Comparison of ENCODE assay signal across 26 cellular contexts in the genomic region with DNA sequence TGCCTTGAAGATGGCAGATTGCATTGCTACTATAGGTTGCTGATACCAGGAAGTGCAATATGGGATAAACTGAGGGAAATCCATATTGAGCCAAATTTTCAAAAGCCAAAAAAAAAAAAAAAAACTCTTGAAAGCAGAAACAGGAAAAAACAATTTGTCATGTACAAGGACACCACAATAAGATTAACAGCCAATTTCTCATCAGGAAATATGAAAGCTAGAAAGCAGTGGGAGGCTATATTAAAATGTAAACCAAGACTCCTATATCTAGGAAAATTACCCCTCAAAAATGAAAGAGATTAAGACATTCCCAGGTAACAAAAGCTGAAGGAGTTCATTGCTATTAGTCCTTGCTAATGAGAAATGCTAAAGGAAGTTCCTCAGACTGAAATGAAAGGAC.
"Had no signal": no experiment of that assay in that cellular context is flagged by ENCODE, and none has a peak within 500 bp of the region (broad histone marks: within the 10 kb centered on the region; RNA-seq: fewer than 3 reads in every experiment).

No MANE protein-coding gene starts in this region.

- H3K4me2 ChIP-seq: SK-N-SH had no signal

- ATAC-seq: activated CD8-positive, alpha-beta T cell treated with anti-CD3 and anti-CD28 coated beads, Interleukin-2, amount 10 ng/mL, durations not matched to agents 7 days and 5 days; activated naive CD4-positive, alpha-beta T cell treated with anti-CD3 and anti-CD28 coated beads, Interleukin-2, amount 50 U/mL, for 72 hours; body of pancreas; PC-3 had no signal

- H3K4me1 ChIP-seq: adrenal gland, body of pancreas, breast epithelium, Peyer's patch, SJSA1 had no signal

- H3K9me3 ChIP-seq: adrenal gland, body of pancreas, Peyer's patch, SJSA1 had no signal

- H3K36me3 ChIP-seq: adrenal gland, breast epithelium, Peyer's patch, SJSA1 had no signal

- DNase-seq: activated CD4-positive, alpha-beta T cell treated with anti-CD3 and anti-CD28 coated beads, Interleukin-2, amount 10 ng/mL, durations not matched to agents 24 days and 14 days; activated CD4-positive, alpha-beta T cell treated with anti-CD3 and anti-CD28 coated beads, Interleukin-2, amount 50 U/mL, for 4 hours; activated CD8-positive, alpha-beta T cell treated with anti-CD3 and anti-CD28 coated beads, Interleukin-2, amount 10 ng/mL, durations not matched to agents 7 days and 5 days; activated gamma-delta T cell; activated naive CD4-positive, alpha-beta T cell treated with anti-CD3 and anti-CD28 coated beads for 36 hours; activated T-cell treated with anti-CD3 and anti-CD28 coated beads, Interleukin-2, amount 50 U/mL, for 24 hours; adrenal gland; body of pancreas; Karpas-422; NCI-H1436 treated with DMSO at 0.1 percent for 48 hours; NCI-H1694 treated with DMSO at 0.1 percent for 48 hours; NCI-H2029; NCI-H2107; NCI-H226; NCI-H446 treated with DMSO at 0.1 percent for 48 hours; NCI-H524; PC-3; Peyer's patch; RPMI8226; SHP77 treated with DMSO at 0.1 percent for 48 hours; SK-N-SH had no signal

- H3K27me3 ChIP-seq: adrenal gland, body of pancreas, breast epithelium, Peyer's patch, SJSA1 had no signal

- H3K9ac ChIP-seq: SK-N-SH had no signal

- H3K9me2 ChIP-seq: SK-N-SH had no signal

- H3K27ac ChIP-seq: adrenal gland, body of pancreas, breast epithelium, coronary artery, Peyer's patch, SJSA1, VCaP had no signal

- H3K4me3 ChIP-seq: adrenal gland, body of pancreas, breast epithelium, coronary artery, Peyer's patch, SJSA1 had no signal
